ENCODE assay signal across 10 cellular contexts in genomic region chr6:138944412-138944811, GRCh38. TPM values are rescaled to one million over a fixed set of nuclear protein-coding genes. Genes with fewer than 3 reads are reported as not detected.
A peak's percentile ranks its signal among the peaks of the same experiment; 100 is the strongest.
DNase-seq lines count a peak whose midpoint lies in the region; ATAC-seq and TF ChIP-seq lines count a peak whose summit lies in the region.
"Had no signal": no experiment of that assay in that cellular context is flagged by ENCODE, and none has a peak within 500 bp of the region (broad histone marks: within the 10 kb centered on the region; RNA-seq: fewer than 3 reads in every experiment).

No MANE protein-coding gene starts in this region.

- H3K9me3 ChIP-seq in RWPE2 (ENCODE audit: severe bottlenecking) = no peaks in the 10 kb centered on the region
- H3K9me3 ChIP-seq in adrenal gland (replicated peaks in 1 of 3) = no peaks in the 10 kb centered on the region
- H3K9me3 ChIP-seq: body of pancreas had no signal

- ATAC-seq in GM19463 (IDR thresholded peaks at IDR 0.05; ENCODE audit: unreplicated experiment) (peak; percentile 66), RWPE2 (ENCODE audit: low read depth) (peak; percentile 74), GM18517 (IDR thresholded peaks at IDR 0.05; ENCODE audit: unreplicated experiment) (no peak), HG03280 (IDR thresholded peaks at IDR 0.05; ENCODE audit: unreplicated experiment) (no peak)
- ATAC-seq: body of pancreas had no signal

- DNase-seq in AG10803 (ENCODE audit: low read depth) = peak; percentile 43
- no peak for DNase-seq in RWPE2 (ENCODE audit: low spot score)
- peak; percentile 66 for DNase-seq in fibroblast of the aortic adventitia (ENCODE audit: low read depth)
- no peak for DNase-seq in SIG-M5 treated with dmso at 0.1 percent for 504 hours (lab: John Stamatoyannopoulos, UW; ENCODE audit: unreplicated experiment)
- no peak for DNase-seq in adrenal gland
- DNase-seq: body of pancreas, GF-D8 had no signal

- H3K27me3 ChIP-seq in RWPE2 (ENCODE audit: insufficient read depth, poor library complexity, severe bottlenecking) (no peaks in the 10 kb centered on the region), adrenal gland (no peaks in the 10 kb centered on the region)
- H3K27me3 ChIP-seq: body of pancreas had no signal

- intact Hi-C loops in adrenal gland (cut with DNase I) = no loop called here

- peak overlapping the region; percentile 12 for H3K27ac ChIP-seq in RWPE2 (ENCODE audit: poor library complexity, severe bottlenecking)
- no peak overlapping the region for H3K27ac ChIP-seq in adrenal gland
- H3K27ac ChIP-seq: body of pancreas had no signal

- no peak overlapping the region for H3K4me3 ChIP-seq in AG10803 (ENCODE audit: low read length)
- H3K4me3 ChIP-seq in RWPE2 (ENCODE audit: severe bottlenecking) = no peak overlapping the region
- no peak overlapping the region for H3K4me3 ChIP-seq in fibroblast of the aortic adventitia (ENCODE audit: low read depth, low read length)
- no peak overlapping the region for H3K4me3 ChIP-seq in adrenal gland
- H3K4me3 ChIP-seq: body of pancreas had no signal

- 88 to 96% (median 93%) methylated on average over 1 of the region's 1 CpG for WGBS in adrenal gland, 4 donors

- TF ChIP-seq POLR2A in adrenal gland (IDR thresholded peaks at IDR 0.05) = no peak

- H3K4me1 ChIP-seq in RWPE2 (ENCODE audit: insufficient read depth, poor library complexity, severe bottlenecking) (peaks cover 18% of the 10 kb centered on the region), adrenal gland (replicated peaks in 1 of 2) (peaks cover 0 to 16% of the 10 kb centered on the region in 2 donors)

- TF ChIP-seq CTCF in AG10803 (conservative IDR thresholded peaks at IDR 0.05; ENCODE audit: low read length) = no peak
- TF ChIP-seq CTCF in RWPE2 (IDR thresholded peaks at IDR 0.05; ENCODE audit: poor library complexity, severe bottlenecking) = no peak
- TF ChIP-seq CTCF in fibroblast of the aortic adventitia (IDR thresholded peaks at IDR 0.05; ENCODE audit: insufficient read depth, low read length) = no peak
- TF ChIP-seq CTCF in adrenal gland (IDR thresholded peaks at IDR 0.05) = no peak

- H3K36me3 ChIP-seq in RWPE2 (ENCODE audit: low read depth) = peaks cover 67% of the 10 kb centered on the region
- H3K36me3 ChIP-seq in adrenal gland (replicated peaks in 1 of 2) = peaks cover 0 to 5% of the 10 kb centered on the region in 2 donors

RNA-seq across cellular contexts. Expression of gene REPS1, which starts 43.6 kb away (rescaled TPM):
- total RNA-seq in fibroblast of the aortic adventitia (ENCODE audit: low replicate concordance) (34.9 and 42.6 TPM in 2 replicates), adrenal gland (10 to 100 TPM; 19.1 to 29.3 (median 25.5) TPM)
- 10 to 100 TPM; 26.4 to 32.0 (median 28.8) TPM for polyA plus RNA-seq in adrenal gland

Comparison
In these comparisons a context has a peak if more than half of its experiments do, and no peak if none do; other contexts are left out.
1. DNase-seq: peak in AG10803 (single experiment) and fibroblast of the aortic adventitia (single experiment); none in RWPE2 (single experiment), SIG-M5 treated with dmso at 0.1 percent for 504 hours (single experiment) and adrenal gland (0 of 7).
2. ATAC-seq: peak in GM19463 (single experiment) and RWPE2 (single experiment); none in GM18517 (single experiment) and HG03280 (single experiment).